ENCODE assay signal across 25 cellular contexts in the genomic region with DNA sequence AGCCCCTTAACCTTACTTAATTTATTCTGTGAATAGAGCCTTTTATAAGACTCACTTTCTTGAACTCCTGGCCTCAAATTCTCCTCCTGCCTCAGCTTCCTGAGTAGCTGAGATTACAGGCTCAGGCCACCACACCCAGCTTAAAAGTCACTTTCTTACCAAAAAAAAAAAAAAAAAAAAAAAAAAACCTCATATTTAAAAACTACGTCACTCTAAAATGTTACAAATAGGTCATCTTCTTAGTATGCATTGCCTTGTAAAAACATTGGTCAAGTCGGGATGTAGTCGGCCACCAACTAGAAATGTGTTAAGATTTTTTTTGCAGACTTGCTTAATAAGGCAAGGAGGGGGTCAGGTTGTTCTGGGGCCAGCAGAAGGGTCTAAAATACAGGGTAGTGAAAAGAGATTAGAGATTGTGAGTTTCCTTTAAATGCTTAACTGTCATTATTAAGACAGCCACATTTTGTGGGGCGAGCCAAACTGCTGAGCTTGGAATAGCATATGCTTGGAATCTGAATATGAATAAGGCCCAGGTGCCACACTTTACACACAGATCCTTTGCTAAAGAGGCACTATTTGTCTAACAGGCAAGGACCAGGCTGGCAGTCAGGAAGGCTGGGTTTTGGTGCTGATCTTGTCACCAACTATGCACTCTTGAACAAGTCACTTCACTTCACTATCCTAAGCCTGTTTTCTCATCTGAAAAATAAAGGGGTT.
"Had no signal": no experiment of that assay in that cellular context is flagged by ENCODE, and none has a peak within 500 bp of the region (broad histone marks: within the 10 kb centered on the region; RNA-seq: fewer than 3 reads in every experiment).

No MANE protein-coding gene starts in this region.

- H3K9me3 Mint-ChIP-seq: activated CD4-positive, alpha-beta memory T cell treated with anti-CD3 and anti-CD28 coated beads for 36 hours; activated naive CD4-positive, alpha-beta T cell treated with anti-CD3 and anti-CD28 coated beads, Interleukin-2, amount 10 ng/mL, durations not matched to agents 7 days and 5 days; activated T-cell treated with anti-CD3 and anti-CD28 coated beads, Interleukin-2, amount 50 U/mL, for 72 hours; endodermal cell; nephron; stimulated activated naive B cell treated with anti-CD40 and anti-IgM and Interleukin-4, amounts not matched to agents 10 μg/mL and 1 μg/mL and 100 μg/mL, for 72 hours had no signal

- ATAC-seq: activated T-cell treated with anti-CD3 and anti-CD28 coated beads, Interleukin-2, amount 50 U/mL, for 72 hours; left lung; sciatic nerve; stimulated activated naive B cell treated with anti-CD40 and anti-IgM and Interleukin-4, amounts not matched to agents 10 μg/mL and 1 μg/mL and 100 μg/mL, for 72 hours; T-helper 17 cell had no signal

- H3K36me3 ChIP-seq: neutrophil had no signal

- H3K27me3 Mint-ChIP-seq: activated CD4-positive, alpha-beta memory T cell treated with anti-CD3 and anti-CD28 coated beads for 36 hours; activated naive CD4-positive, alpha-beta T cell treated with anti-CD3 and anti-CD28 coated beads, Interleukin-2, amount 10 ng/mL, durations not matched to agents 7 days and 5 days; stimulated activated naive B cell treated with anti-CD40 and anti-IgM and Interleukin-4, amounts not matched to agents 10 μg/mL and 1 μg/mL and 100 μg/mL, for 72 hours; T-helper 17 cell had no signal

- H3K4me3 Mint-ChIP-seq: activated CD4-positive, alpha-beta memory T cell treated with anti-CD3 and anti-CD28 coated beads for 36 hours; activated naive CD4-positive, alpha-beta T cell treated with anti-CD3 and anti-CD28 coated beads, Interleukin-2, amount 10 ng/mL, durations not matched to agents 7 days and 5 days; activated T-cell treated with anti-CD3 and anti-CD28 coated beads, Interleukin-2, amount 50 U/mL, for 72 hours; endodermal cell; nephron; stimulated activated naive B cell treated with anti-CD40 and anti-IgM and Interleukin-4, amounts not matched to agents 10 μg/mL and 1 μg/mL and 100 μg/mL, for 72 hours; T-helper 17 cell had no signal

- H3K27ac Mint-ChIP-seq: activated CD4-positive, alpha-beta memory T cell treated with anti-CD3 and anti-CD28 coated beads for 36 hours; activated naive CD4-positive, alpha-beta T cell treated with anti-CD3 and anti-CD28 coated beads, Interleukin-2, amount 10 ng/mL, durations not matched to agents 7 days and 5 days; activated T-cell treated with anti-CD3 and anti-CD28 coated beads, Interleukin-2, amount 50 U/mL, for 72 hours; endodermal cell; nephron; stimulated activated naive B cell treated with anti-CD40 and anti-IgM and Interleukin-4, amounts not matched to agents 10 μg/mL and 1 μg/mL and 100 μg/mL, for 72 hours; T-helper 17 cell had no signal

- H3K79me2 ChIP-seq: parathyroid adenoma had no signal

- H3K36me3 Mint-ChIP-seq: activated naive CD4-positive, alpha-beta T cell treated with anti-CD3 and anti-CD28 coated beads, Interleukin-2, amount 10 ng/mL, durations not matched to agents 7 days and 5 days had no signal

- H3K4me1 Mint-ChIP-seq: activated naive CD4-positive, alpha-beta T cell treated with anti-CD3 and anti-CD28 coated beads, Interleukin-2, amount 10 ng/mL, durations not matched to agents 7 days and 5 days; nephron; stimulated activated naive B cell treated with anti-CD40 and anti-IgM and Interleukin-4, amounts not matched to agents 10 μg/mL and 1 μg/mL and 100 μg/mL, for 72 hours; T-helper 17 cell had no signal

- H3K9ac ChIP-seq: parathyroid adenoma had no signal

- H3K27ac ChIP-seq: coronary artery, epithelial cell of prostate, left lung, neutrophil, parathyroid adenoma, transverse colon had no signal

- DNase-seq: activated CD4-positive, alpha-beta memory T cell treated with anti-CD3 and anti-CD28 coated beads for 36 hours; activated CD4-positive, alpha-beta T cell treated with anti-CD3 and anti-CD28 coated beads for 4 hours; activated CD4-positive, CD25-positive, alpha-beta regulatory T cell; activated effector memory CD4-positive, alpha-beta T cell treated with Interleukin-2 at 50 U/mL for 16 hours; activated naive CD4-positive, alpha-beta T cell treated with anti-CD3 and anti-CD28 coated beads, Interleukin-2, amount 10 ng/mL, durations not matched to agents 7 days and 5 days; activated T-cell treated with anti-CD3 and anti-CD28 coated beads, Interleukin-2, amount 50 U/mL, for 72 hours; amygdala; central memory CD4-positive, alpha-beta T cell; endodermal cell; foreskin melanocyte; kidney glomerular epithelial cell; left lung; small intestine; stimulated activated naive B cell treated with anti-CD40 and anti-IgM and Interleukin-4, amounts not matched to agents 10 μg/mL and 1 μg/mL and 100 μg/mL, for 72 hours; SW 1271; T-helper 17 cell; transverse colon had no signal

- H3K27me3 ChIP-seq: left lung, neutrophil, transverse colon had no signal

- FAIRE-seq: small intestine, urothelium cell line had no signal

- H3K9me3 ChIP-seq: left lung, neutrophil, transverse colon had no signal

- H3K4me3 ChIP-seq: coronary artery, left lung, lung, transverse colon had no signal

- H3K4me1 ChIP-seq: left lung, parathyroid adenoma, transverse colon had no signal

- H2AFZ ChIP-seq: parathyroid adenoma had no signal
